Comparison of ENCODE assay signal across 13 cellular contexts in the genomic region with DNA sequence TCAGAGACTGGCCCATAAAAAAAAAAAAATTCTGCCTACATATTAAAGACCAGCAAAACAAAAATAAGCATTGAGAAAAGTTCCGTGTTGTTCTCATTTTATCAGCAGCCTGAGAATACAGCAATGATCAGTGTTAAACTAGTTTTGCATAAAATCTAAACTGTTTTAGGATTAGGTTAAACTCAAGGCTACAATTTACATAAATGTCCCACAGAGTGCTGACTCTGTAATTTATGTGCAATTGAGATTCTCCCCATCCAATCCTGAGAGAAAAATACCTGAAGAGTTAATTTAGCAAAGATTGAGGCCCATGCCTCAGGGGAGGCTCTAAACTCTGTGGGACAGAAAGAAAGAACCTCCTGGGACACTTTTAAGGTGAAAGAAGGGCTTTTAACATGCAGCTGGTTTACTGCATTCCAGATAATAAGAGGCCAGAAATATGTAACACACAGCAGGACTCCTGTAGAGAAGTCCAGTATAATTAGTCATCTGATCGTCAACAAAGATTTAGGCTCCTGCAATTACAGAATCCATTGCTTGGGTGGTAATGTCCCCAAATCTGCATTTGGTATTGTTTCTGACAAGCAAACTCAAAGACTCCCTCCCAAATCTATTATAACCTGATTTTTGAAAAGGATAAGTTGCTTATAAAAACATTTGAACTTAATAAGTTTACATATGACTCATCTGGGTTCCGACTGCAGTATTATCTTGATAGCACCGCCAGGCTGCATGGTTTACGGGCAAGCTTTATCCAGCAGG.
DNase-seq lines count a peak whose midpoint lies in the region; ATAC-seq and TF ChIP-seq lines count a peak whose summit lies in the region.
"Had no signal": no experiment of that assay in that cellular context is flagged by ENCODE, and none has a peak within 500 bp of the region (broad histone marks: within the 10 kb centered on the region; RNA-seq: fewer than 3 reads in every experiment).

No MANE protein-coding gene starts in this region.

- H4K20me1 ChIP-seq in Karpas-422 (ENCODE audit: insufficient read depth, low read depth, low read length) = no peaks in the 10 kb centered on the region

- H3K36me3 ChIP-seq in Karpas-422 (ENCODE audit: insufficient read depth, low read length) (no peaks in the 10 kb centered on the region), mesendoderm (ENCODE audit: control insufficient read depth, insufficient read depth, low read length) (no peaks in the 10 kb centered on the region), left ventricle myocardium inferior (no peaks in the 10 kb centered on the region)

- no peak overlapping the region for H4K8ac ChIP-seq in mesendoderm (ENCODE audit: low read depth, low read length)

- H3K9me3 ChIP-seq in Karpas-422 (ENCODE audit: low read length) (no peaks in the 10 kb centered on the region), left ventricle myocardium inferior (replicated peaks) (no peaks in the 10 kb centered on the region)

- H3K56ac ChIP-seq in mesendoderm (ENCODE audit: low read length) = no peak overlapping the region

- peak; percentile 35 for DNase-seq in AG20443 (ENCODE audit: low spot score)
- no peak for DNase-seq in Karpas-422
- peak; percentile 1 for DNase-seq in amniotic epithelial cell (ENCODE audit: low read depth)
- DNase-seq in mesendoderm = peak; percentile 35
- DNase-seq in left ventricle myocardium inferior = no peak
- no peak for DNase-seq in activated naive CD4-positive, alpha-beta T cell (lab: John Stamatoyannopoulos, UW)
- no peak for DNase-seq in activated gamma-delta T cell (lab: John Stamatoyannopoulos, UW)
- DNase-seq: activated CD8-positive, alpha-beta memory T cell treated with anti-CD3 and anti-CD28 coated beads, Interleukin-2, amount 10 ng/mL, durations not matched to agents 7 days and 5 days; anterior cingulate cortex; erythroblast; stimulated activated naive CD4-positive, alpha-beta T cell treated with Interleukin-2 at 50 U/mL for 16 hours had no signal

- no peaks in the 10 kb centered on the region for H3K27me3 ChIP-seq in Karpas-422 (ENCODE audit: low read length)
- H3K27me3 ChIP-seq in mesendoderm (ENCODE audit: insufficient read depth, low read length, poor library complexity) = no peaks in the 10 kb centered on the region
- H3K27me3 ChIP-seq in left ventricle myocardium inferior (ENCODE audit: low read depth) = no peaks in the 10 kb centered on the region

- H3K79me2 ChIP-seq in Karpas-422 (ENCODE audit: low read length) (no peaks in the 10 kb centered on the region), mesendoderm (ENCODE audit: control insufficient read depth, insufficient read depth, low read length) (no peaks in the 10 kb centered on the region)

- H2AK5ac ChIP-seq in mesendoderm (ENCODE audit: low read length) = no peak overlapping the region

- no peak overlapping the region for H3K18ac ChIP-seq in mesendoderm (ENCODE audit: low read length)

- no peak overlapping the region for H4K5ac ChIP-seq in mesendoderm (ENCODE audit: low read length)

- H3K9ac ChIP-seq in Karpas-422 (ENCODE audit: low read length) (no peak overlapping the region), mesendoderm (ENCODE audit: low read length) (no peak overlapping the region)

- TF ChIP-seq CTCF in left ventricle myocardium inferior (IDR thresholded peaks at IDR 0.05; ENCODE audit: borderline replicate concordance) = no peak

- no peak overlapping the region for H2BK120ac ChIP-seq in mesendoderm (ENCODE audit: low read depth, low read length)

- H3K4me1 ChIP-seq in Karpas-422 (ENCODE audit: low read length) (peaks cover 12% of the 10 kb centered on the region), mesendoderm (ENCODE audit: control insufficient read depth, low read depth, low read length) (no peaks in the 10 kb centered on the region), left ventricle myocardium inferior (no peaks in the 10 kb centered on the region)

- no peak overlapping the region for H3K4ac ChIP-seq in mesendoderm (ENCODE audit: low read depth, low read length)

- no peak for ATAC-seq in GM18502 (IDR thresholded peaks at IDR 0.05; ENCODE audit: poor library complexity, unreplicated experiment)
- ATAC-seq: activated CD8-positive, alpha-beta memory T cell treated with anti-CD3 and anti-CD28 coated beads, Interleukin-2, amount 10 ng/mL, durations not matched to agents 7 days and 5 days had no signal

- WGBS in mesendoderm (ENCODE audit: extremely low coverage, insufficient coverage, low lambda C conversion rate) = no CpG with 5 or more reads among the region's 5 CpGs

- H3K27ac ChIP-seq in Karpas-422 (ENCODE audit: low read length) = no peak overlapping the region
- no peak overlapping the region for H3K27ac ChIP-seq in mesendoderm (ENCODE audit: low read depth, low read length)
- no peak overlapping the region for H3K27ac ChIP-seq in left ventricle myocardium inferior (replicated peaks)
- H3K27ac ChIP-seq: C4-2B had no signal

- H3K23ac ChIP-seq in mesendoderm (ENCODE audit: low read length) = no peak overlapping the region

- H2BK15ac ChIP-seq in mesendoderm (replicated peaks; ENCODE audit: low read depth) = no peak overlapping the region

- H3K79me1 ChIP-seq in mesendoderm (ENCODE audit: low read length) = no peaks in the 10 kb centered on the region

- H3K9me2 ChIP-seq in Karpas-422 (replicated peaks; ENCODE audit: insufficient read depth, low read length) = no peaks in the 10 kb centered on the region

- intact Hi-C loops in left ventricle myocardium inferior (cut with micrococcal nuclease) = no loop called here

- no peak overlapping the region for H2BK5ac ChIP-seq in mesendoderm (ENCODE audit: low read length)

- H3K4me2 ChIP-seq in Karpas-422 (ENCODE audit: low read depth, low read length, poor library complexity, severe bottlenecking) (peak overlapping the region; percentile 33), mesendoderm (ENCODE audit: low read length) (no peak overlapping the region)

- H3K4me3 ChIP-seq in Karpas-422 (ENCODE audit: low read length) (no peak overlapping the region), mesendoderm (ENCODE audit: low read length) (no peak overlapping the region), left ventricle myocardium inferior (no peak overlapping the region)

- no peak overlapping the region for H2AFZ ChIP-seq in Karpas-422 (ENCODE audit: low read length)

Comparison
In these comparisons a context has a peak if more than half of its experiments do, and no peak if none do; other contexts are left out.
1. DNase-seq: peak in AG20443 (single experiment), amniotic epithelial cell (single experiment) and mesendoderm (single experiment); none in Karpas-422 (single experiment), left ventricle myocardium inferior (single experiment), activated naive CD4-positive, alpha-beta T cell (0 of 4) and activated gamma-delta T cell (single experiment).